17 cellular contexts compared by ENCODE assay signal in the genomic region with DNA sequence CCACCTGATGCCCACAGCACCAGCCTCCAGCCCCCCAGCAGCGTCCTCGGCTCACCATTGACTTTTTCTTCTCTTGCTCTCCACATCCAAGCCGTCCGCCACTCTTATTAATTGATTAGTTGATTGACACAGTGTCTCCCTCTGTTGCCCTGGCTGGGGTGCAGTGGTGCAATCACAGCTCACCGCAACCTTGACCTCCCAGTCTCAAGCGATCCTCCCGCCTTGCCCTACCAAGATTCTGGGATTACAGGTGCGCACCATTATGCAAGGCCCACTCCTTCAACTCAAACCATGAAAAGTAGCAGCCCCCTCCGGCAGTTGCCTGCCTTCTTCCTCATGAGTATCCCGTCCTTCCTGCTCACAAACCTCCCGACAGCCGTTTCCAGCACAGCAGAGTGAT. TPM values are rescaled to one million over a fixed set of nuclear protein-coding genes. Genes with fewer than 3 reads are reported as not detected.
A peak's percentile ranks its signal among the peaks of the same experiment; 100 is the strongest.
DNase-seq lines count a peak whose midpoint lies in the region; ATAC-seq and TF ChIP-seq lines count a peak whose summit lies in the region.
"Had no signal": no experiment of that assay in that cellular context is flagged by ENCODE, and none has a peak within 500 bp of the region (broad histone marks: within the 10 kb centered on the region; RNA-seq: fewer than 3 reads in every experiment).

No MANE protein-coding gene starts in this region.

- no peak for DNase-seq in activated naive CD4-positive, alpha-beta T cell treated with anti-CD3 and anti-CD28 coated beads for 36 hours
- no peak for DNase-seq in activated naive CD4-positive, alpha-beta T cell treated with Interleukin-2 at 50 U/mL for 16 hours
- DNase-seq in endothelial cell (ENCODE audit: low spot score) (no peak), posterior vena cava (ENCODE audit: low spot score) (peak; percentile 30), ureter (ENCODE audit: low spot score) (peak; percentile 13), OCI-M2 (lab: John Stamatoyannopoulos, UW; ENCODE audit: unreplicated experiment) (no peak), SHP77 (lab: John Stamatoyannopoulos, UW) (no peak)
- DNase-seq in stimulated activated naive CD8-positive, alpha-beta T cell treated with anti-CD3 and anti-CD28 coated beads, Interleukin-15, amount 100 ng/mL, for 72 hours, result no peak
- DNase-seq: ACHN; C1 segment of cervical spinal cord; CD4-positive, alpha-beta memory T cell; DND-41; GDM1 had no signal

- H3K27ac Mint-ChIP-seq in activated naive CD4-positive, alpha-beta T cell treated with anti-CD3 and anti-CD28 coated beads for 36 hours, result peak overlapping the region; percentile 22
- peak overlapping the region; percentile 9 for H3K27ac Mint-ChIP-seq in endothelial cell (ENCODE audit: unreplicated experiment)
- H3K27ac Mint-ChIP-seq in stimulated activated naive CD8-positive, alpha-beta T cell treated with anti-CD3 and anti-CD28 coated beads, Interleukin-15, amount 100 ng/mL, for 72 hours, result no peak overlapping the region

- H3K4me1 Mint-ChIP-seq in activated naive CD4-positive, alpha-beta T cell treated with anti-CD3 and anti-CD28 coated beads for 36 hours (ENCODE audit: low read depth), result peaks cover 3% of the 10 kb centered on the region
- peaks cover 4% of the 10 kb centered on the region for H3K4me1 Mint-ChIP-seq in endothelial cell (ENCODE audit: unreplicated experiment)
- peaks cover 15% of the 10 kb centered on the region for H3K4me1 Mint-ChIP-seq in stimulated activated naive CD8-positive, alpha-beta T cell treated with anti-CD3 and anti-CD28 coated beads, Interleukin-15, amount 100 ng/mL, for 72 hours

- peaks cover 4% of the 10 kb centered on the region for H3K36me3 Mint-ChIP-seq in activated naive CD4-positive, alpha-beta T cell treated with anti-CD3 and anti-CD28 coated beads for 36 hours (ENCODE audit: low read depth)
- peaks cover 16% of the 10 kb centered on the region for H3K36me3 Mint-ChIP-seq in endothelial cell (ENCODE audit: low read depth, unreplicated experiment)

- no peak overlapping the region for H3K4me3 Mint-ChIP-seq in activated naive CD4-positive, alpha-beta T cell treated with anti-CD3 and anti-CD28 coated beads for 36 hours
- H3K4me3 Mint-ChIP-seq in endothelial cell (ENCODE audit: unreplicated experiment), result no peak overlapping the region
- H3K4me3 Mint-ChIP-seq in stimulated activated naive CD8-positive, alpha-beta T cell treated with anti-CD3 and anti-CD28 coated beads, Interleukin-15, amount 100 ng/mL, for 72 hours, result no peak overlapping the region
- H3K4me3 Mint-ChIP-seq: CD4-positive, alpha-beta memory T cell had no signal

- H3K9me3 Mint-ChIP-seq in activated naive CD4-positive, alpha-beta T cell treated with anti-CD3 and anti-CD28 coated beads for 36 hours, result no peaks in the 10 kb centered on the region
- no peaks in the 10 kb centered on the region for H3K9me3 Mint-ChIP-seq in endothelial cell (ENCODE audit: unreplicated experiment)
- no peaks in the 10 kb centered on the region for H3K9me3 Mint-ChIP-seq in stimulated activated naive CD8-positive, alpha-beta T cell treated with anti-CD3 and anti-CD28 coated beads, Interleukin-15, amount 100 ng/mL, for 72 hours

- intact Hi-C loops in activated naive CD4-positive, alpha-beta T cell treated with anti-CD3 and anti-CD28 coated beads for 36 hours (cut with micrococcal nuclease), result no loop called here
- intact Hi-C loops in posterior vena cava (cut with DNase I), result no loop called here

- no peak for ATAC-seq in stimulated activated naive CD8-positive, alpha-beta T cell treated with anti-CD3 and anti-CD28 coated beads, Interleukin-15, amount 100 ng/mL, for 72 hours
- ATAC-seq: HCT116, HepG2 had no signal

- TF ChIP-seq CTCF in endothelial cell (IDR thresholded peaks at IDR 0.05; ENCODE audit: unreplicated experiment), result no peak

- no peaks in the 10 kb centered on the region for H3K27me3 Mint-ChIP-seq in activated naive CD4-positive, alpha-beta T cell treated with anti-CD3 and anti-CD28 coated beads for 36 hours (ENCODE audit: low read depth)
- peaks cover 38% of the 10 kb centered on the region for H3K27me3 Mint-ChIP-seq in endothelial cell (ENCODE audit: unreplicated experiment)
- H3K27me3 Mint-ChIP-seq in stimulated activated naive CD8-positive, alpha-beta T cell treated with anti-CD3 and anti-CD28 coated beads, Interleukin-15, amount 100 ng/mL, for 72 hours, result no peaks in the 10 kb centered on the region

- CTCF ChIA-PET in activated naive CD4-positive, alpha-beta T cell treated with anti-CD3 and anti-CD28 coated beads for 36 hours (lab: Charles Lee), result no interaction called here

RNA-seq across cellular contexts. Expression of a gene that starts 0.9 kb away (rescaled TPM):
- under 1 TPM; 0.57 to 0.81 TPM for total RNA-seq in activated naive CD4-positive, alpha-beta T cell treated with anti-CD3 and anti-CD28 coated beads for 36 hours
- total RNA-seq in endothelial cell (ENCODE audit: unreplicated experiment) (0.54 TPM), posterior vena cava (under 1 TPM in 1 of 2 donors, not detected in 1; 0.29 TPM), ureter (not detected)
- total RNA-seq: A172, H1 had no signal

Comparison
In these comparisons a context has a peak if more than half of its experiments do, and no peak if none do; other contexts are left out.
1. DNase-seq: peak in posterior vena cava (single experiment) and ureter (single experiment); none in activated naive CD4-positive, alpha-beta T cell treated with anti-CD3 and anti-CD28 coated beads for 36 hours (single experiment), activated naive CD4-positive, alpha-beta T cell treated with Interleukin-2 at 50 U/mL for 16 hours (single experiment), endothelial cell (single experiment), OCI-M2 (single experiment), SHP77 (0 of 2) and stimulated activated naive CD8-positive, alpha-beta T cell treated with anti-CD3 and anti-CD28 coated beads, Interleukin-15, amount 100 ng/mL, for 72 hours (0 of 2).
2. H3K27ac Mint-ChIP-seq: peak in activated naive CD4-positive, alpha-beta T cell treated with anti-CD3 and anti-CD28 coated beads for 36 hours (single experiment) and endothelial cell (single experiment); none in stimulated activated naive CD8-positive, alpha-beta T cell treated with anti-CD3 and anti-CD28 coated beads, Interleukin-15, amount 100 ng/mL, for 72 hours (0 of 2).